Comparison of ENCODE assay signal across 17 cellular contexts in the genomic region with DNA sequence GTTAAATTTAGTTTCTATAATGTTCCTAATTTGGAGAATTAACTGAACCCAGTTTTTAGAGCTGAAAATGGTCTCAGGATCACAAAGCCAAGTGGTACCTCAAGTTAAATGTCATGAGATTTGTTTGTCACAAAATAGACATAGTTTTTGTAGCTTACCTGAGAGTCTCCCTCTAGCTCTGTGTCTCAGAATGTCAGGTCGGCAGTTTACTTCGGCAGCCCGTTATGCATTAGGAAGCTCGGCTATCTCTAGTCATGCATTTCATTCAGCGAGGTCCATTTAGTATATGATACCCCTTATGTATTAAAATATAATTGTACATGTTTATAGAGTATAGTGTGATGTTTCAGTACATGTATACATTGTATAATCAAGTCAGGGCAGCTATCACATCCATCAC.
"Had no signal": no experiment of that assay in that cellular context is flagged by ENCODE, and none has a peak within 500 bp of the region (broad histone marks: within the 10 kb centered on the region; RNA-seq: fewer than 3 reads in every experiment).

No MANE protein-coding gene starts in this region.

- H3K4me1 ChIP-seq: esophagus squamous epithelium had no signal

- H3K36me3 Mint-ChIP-seq: activated naive CD4-positive, alpha-beta T cell treated with anti-CD3 and anti-CD28 coated beads, Interleukin-2, amount 10 ng/mL, durations not matched to agents 7 days and 5 days; natural killer cell had no signal

- H3K9me3 Mint-ChIP-seq: activated CD4-positive, alpha-beta T cell treated with anti-CD3 and anti-CD28 coated beads, Interleukin-2, amount 10 ng/mL, durations not matched to agents 24 days and 14 days; activated naive CD4-positive, alpha-beta T cell treated with anti-CD3 and anti-CD28 coated beads, Interleukin-2, amount 10 ng/mL, durations not matched to agents 7 days and 5 days; activated T-cell treated with anti-CD3 and anti-CD28 coated beads, Interleukin-2, amount 50 U/mL, for 4 hours; central memory CD8-positive, alpha-beta T cell; natural killer cell; stimulated activated naive B cell treated with anti-CD40 and anti-IgM and Interleukin-4, amounts not matched to agents 10 μg/mL and 1 μg/mL and 100 μg/mL, for 72 hours had no signal

- H3K27me3 ChIP-seq: esophagus squamous epithelium had no signal

- H3K4me1 Mint-ChIP-seq: activated CD4-positive, alpha-beta T cell treated with anti-CD3 and anti-CD28 coated beads, Interleukin-2, amount 10 ng/mL, durations not matched to agents 24 days and 14 days; activated naive CD4-positive, alpha-beta T cell treated with anti-CD3 and anti-CD28 coated beads, Interleukin-2, amount 10 ng/mL, durations not matched to agents 7 days and 5 days; central memory CD8-positive, alpha-beta T cell; natural killer cell; stimulated activated naive B cell treated with anti-CD40 and anti-IgM and Interleukin-4, amounts not matched to agents 10 μg/mL and 1 μg/mL and 100 μg/mL, for 72 hours had no signal

- DNase-seq: activated CD4-positive, alpha-beta T cell treated with anti-CD3 and anti-CD28 coated beads, Interleukin-2, amount 10 ng/mL, durations not matched to agents 24 days and 14 days; activated CD4-positive, CD25-positive, alpha-beta regulatory T cell; activated CD8-positive, alpha-beta T cell treated with anti-CD3 and anti-CD28 coated beads, Interleukin-2, amount 10 ng/mL, durations not matched to agents 7 days and 5 days; activated effector memory CD4-positive, alpha-beta T cell treated with Interleukin-2 at 50 U/mL for 16 hours; activated naive CD4-positive, alpha-beta T cell treated with anti-CD3 and anti-CD28 coated beads, Interleukin-2, amount 10 ng/mL, durations not matched to agents 7 days and 5 days; activated T-cell treated with anti-CD3 and anti-CD28 coated beads, Interleukin-2, amount 50 U/mL, for 4 hours; aorta; effector CD4-positive, alpha-beta T cell; esophagus squamous epithelium; mesenchymal stem cell; natural killer cell; nucleus accumbens; stimulated activated naive B cell treated with anti-CD40 and anti-IgM and Interleukin-4, amounts not matched to agents 10 μg/mL and 1 μg/mL and 100 μg/mL, for 72 hours; T-helper 1 cell; T-helper 9 cell had no signal

- H3K4me3 Mint-ChIP-seq: activated CD4-positive, alpha-beta T cell treated with anti-CD3 and anti-CD28 coated beads, Interleukin-2, amount 10 ng/mL, durations not matched to agents 24 days and 14 days; activated CD8-positive, alpha-beta T cell treated with anti-CD3 and anti-CD28 coated beads, Interleukin-2, amount 10 ng/mL, durations not matched to agents 7 days and 5 days; activated naive CD4-positive, alpha-beta T cell treated with anti-CD3 and anti-CD28 coated beads, Interleukin-2, amount 10 ng/mL, durations not matched to agents 7 days and 5 days; activated T-cell treated with anti-CD3 and anti-CD28 coated beads, Interleukin-2, amount 50 U/mL, for 4 hours; central memory CD8-positive, alpha-beta T cell; natural killer cell; stimulated activated naive B cell treated with anti-CD40 and anti-IgM and Interleukin-4, amounts not matched to agents 10 μg/mL and 1 μg/mL and 100 μg/mL, for 72 hours had no signal

- ATAC-seq: activated CD8-positive, alpha-beta T cell treated with anti-CD3 and anti-CD28 coated beads, Interleukin-2, amount 10 ng/mL, durations not matched to agents 7 days and 5 days; activated T-cell treated with anti-CD3 and anti-CD28 coated beads, Interleukin-2, amount 50 U/mL, for 4 hours; natural killer cell; stimulated activated naive B cell treated with anti-CD40 and anti-IgM and Interleukin-4, amounts not matched to agents 10 μg/mL and 1 μg/mL and 100 μg/mL, for 72 hours had no signal

- H3K27ac Mint-ChIP-seq: activated CD4-positive, alpha-beta T cell treated with anti-CD3 and anti-CD28 coated beads, Interleukin-2, amount 10 ng/mL, durations not matched to agents 24 days and 14 days; activated CD8-positive, alpha-beta T cell treated with anti-CD3 and anti-CD28 coated beads, Interleukin-2, amount 10 ng/mL, durations not matched to agents 7 days and 5 days; activated naive CD4-positive, alpha-beta T cell treated with anti-CD3 and anti-CD28 coated beads, Interleukin-2, amount 10 ng/mL, durations not matched to agents 7 days and 5 days; natural killer cell; stimulated activated naive B cell treated with anti-CD40 and anti-IgM and Interleukin-4, amounts not matched to agents 10 μg/mL and 1 μg/mL and 100 μg/mL, for 72 hours had no signal

- H3K4me3 ChIP-seq: esophagus squamous epithelium had no signal

- H3K9me3 ChIP-seq: esophagus squamous epithelium had no signal

- H3K27me3 Mint-ChIP-seq: activated naive CD4-positive, alpha-beta T cell treated with anti-CD3 and anti-CD28 coated beads, Interleukin-2, amount 10 ng/mL, durations not matched to agents 7 days and 5 days; central memory CD8-positive, alpha-beta T cell had no signal

- H3K36me3 ChIP-seq: esophagus squamous epithelium had no signal

- FAIRE-seq: endothelial cell of umbilical vein had no signal

- H3K27ac ChIP-seq: esophagus squamous epithelium had no signal
